Comparison of ENCODE assay signal across 24 cellular contexts in the genomic region with DNA sequence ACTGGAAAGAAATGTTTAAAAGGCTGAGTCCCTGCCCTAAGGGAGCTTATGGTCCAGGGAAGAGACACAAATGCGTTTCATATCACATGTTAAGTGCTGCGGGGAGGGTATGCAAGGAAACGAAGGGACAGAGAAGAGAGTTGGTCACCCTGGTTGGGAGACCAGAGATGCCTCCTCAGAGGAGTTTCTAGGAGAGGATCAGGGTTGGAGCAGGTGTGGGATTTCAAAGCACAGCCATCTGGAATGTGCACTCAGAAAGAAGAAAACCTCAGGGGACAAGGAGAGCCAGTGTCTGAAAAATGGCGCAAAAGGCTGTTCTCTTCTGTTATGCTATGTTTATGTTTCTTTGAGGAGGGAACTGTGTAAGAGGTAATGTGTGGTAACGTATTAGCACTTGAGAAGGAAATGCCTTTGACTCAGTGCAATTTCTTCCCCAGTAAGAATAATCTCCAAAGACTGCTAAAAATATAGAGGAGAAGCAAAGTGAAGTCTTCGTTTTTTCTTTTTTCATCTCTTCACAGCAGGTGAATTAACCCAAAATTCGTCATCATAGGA. TPM values are rescaled to one million over a fixed set of nuclear protein-coding genes. Genes with fewer than 3 reads are reported as not detected.
DNase-seq lines count a peak whose midpoint lies in the region; TF ChIP-seq lines count a peak whose summit lies in the region.
"Had no signal": no experiment of that assay in that cellular context is flagged by ENCODE, and none has a peak within 500 bp of the region (broad histone marks: within the 10 kb centered on the region; RNA-seq: fewer than 3 reads in every experiment).

No MANE protein-coding gene starts in this region.

- H2BK120ac ChIP-seq in mesenchymal stem cell (ENCODE audit: low read depth, low read length): peak overlapping the region; percentile 19

- DNase-seq in Calu3: no peak
- DNase-seq in adipocyte (ENCODE audit: low read depth): no peak
- peak; percentile 66 for DNase-seq in mesenchymal stem cell
- DNase-seq in germinal center (ENCODE audit: low spot score): no peak
- DNase-seq in HT-29 (ENCODE audit: low spot score): no peak
- DNase-seq in kidney tubule cell (ENCODE audit: low spot score): no peak
- DNase-seq: activated CD4-positive, alpha-beta T cell treated with anti-CD3 and anti-CD28 coated beads for 4 hours; anterior cingulate cortex; C1 segment of cervical spinal cord; DND-41; effector CD4-positive, alpha-beta T cell; head of caudate nucleus; NCI-H146; NCI-H2107; NCI-H510A treated with DMSO at 0.1 percent for 48 hours; right cardiac atrium; Right ventricle myocardium superior; stimulated activated CD4-positive, alpha-beta T cell treated with anti-CD3 and anti-CD28 coated beads, Interleukin-1b, Interleukin-23, amount 100 ng/mL, for 48 hours had no signal

- intact Hi-C loops in Calu3 (cut with micrococcal nuclease; ENCODE audit: unreplicated experiment): loop anchor here (10.0 kb wide), 1 partner anchor 51 kb away; a partner anchor contains a TSS

- no peaks in the 10 kb centered on the region for H3K36me3 Mint-ChIP-seq in Calu3 (ENCODE audit: insufficient read depth, unreplicated experiment)
- H3K36me3 Mint-ChIP-seq: activated naive CD4-positive, alpha-beta T cell treated with anti-CD3 and anti-CD28 coated beads, Interleukin-2, amount 50 U/mL, for 24 hours had no signal

- H4K91ac ChIP-seq in mesenchymal stem cell (ENCODE audit: low read length): no peak overlapping the region

- H2AK5ac ChIP-seq in mesenchymal stem cell (ENCODE audit: low read length, severe bottlenecking): no peak overlapping the region

- H3K4me3 Mint-ChIP-seq in Calu3 (ENCODE audit: low read depth, unreplicated experiment): peak overlapping the region; percentile 1
- H3K4me3 Mint-ChIP-seq: activated naive CD4-positive, alpha-beta T cell treated with anti-CD3 and anti-CD28 coated beads, Interleukin-2, amount 50 U/mL, for 24 hours; stimulated activated naive CD8-positive, alpha-beta T cell treated with anti-CD3 and anti-CD28 coated beads, Interleukin-15, Interleukin-2, amounts not matched to agents 100 ng/mL and 50 ng/mL, for 24 hours; T-helper 2 cell treated with Interferon-gamma antibody and Interleukin-4, amounts not matched to agents 5 μg/mL and 100 μg/mL, for 36 hours had no signal

- H3K9me3 ChIP-seq in HEK293 (ENCODE audit: control insufficient read depth, insufficient read depth, low read depth, low read length) (no peaks in the 10 kb centered on the region), adipocyte (ENCODE audit: control insufficient read depth, low read length) (no peaks in the 10 kb centered on the region), mesenchymal stem cell (ENCODE audit: control insufficient read depth, low read length) (no peaks in the 10 kb centered on the region)
- H3K9me3 ChIP-seq: thoracic aorta, vagina had no signal

- H2AFZ ChIP-seq in mesenchymal stem cell (ENCODE audit: low read depth, low read length): no peak overlapping the region

- peak overlapping the region in 1 of 2 experiments; percentile 58 for H3K18ac ChIP-seq in mesenchymal stem cell (ENCODE audit: low read depth in 1 of 2, low read length in 2 of 2)

- H3K79me1 ChIP-seq in mesenchymal stem cell (replicated peaks; ENCODE audit: low read length, poor library complexity, severe bottlenecking): no peaks in the 10 kb centered on the region

- CTCF ChIA-PET in Calu3 (lab: Charles Lee) (no interaction called here), HEK293 (lab: Yijun Ruan, JAX) (interaction anchor here (0.7 kb wide), 1 partner anchor 53 kb away, joined by 3 read pairs; no protein-coding TSS in a partner anchor)

- WGBS in mesenchymal stem cell: 61% methylated on average over 6 of the region's 7 CpGs

- H3K4me1 ChIP-seq in HEK293 (ENCODE audit: control insufficient read depth, insufficient read depth, low read length) (0 out of 2 replicates have a peak, but pooled peaks cover 3% of the 10 kb centered on the region), adipocyte (ENCODE audit: control insufficient read depth, insufficient read depth, low read length) (peaks cover 29% of the 10 kb centered on the region), mesenchymal stem cell (ENCODE audit: control insufficient read depth, insufficient read depth, low read depth, low read length) (peaks cover 3% of the 10 kb centered on the region)

- POLR2A ChIA-PET in HEK293 (lab: Yijun Ruan, JAX): no interaction called here

- no peaks in the 10 kb centered on the region for H3K9me3 Mint-ChIP-seq in Calu3 (ENCODE audit: low read depth, unreplicated experiment)
- H3K9me3 Mint-ChIP-seq: activated naive CD4-positive, alpha-beta T cell treated with anti-CD3 and anti-CD28 coated beads, Interleukin-2, amount 50 U/mL, for 24 hours; stimulated activated naive CD8-positive, alpha-beta T cell treated with anti-CD3 and anti-CD28 coated beads, Interleukin-15, Interleukin-2, amounts not matched to agents 100 ng/mL and 50 ng/mL, for 24 hours; T-helper 2 cell treated with Interferon-gamma antibody and Interleukin-4, amounts not matched to agents 5 μg/mL and 100 μg/mL, for 36 hours had no signal

- H2BK12ac ChIP-seq in mesenchymal stem cell (ENCODE audit: low read length in 2 of 2): peak overlapping the region in 1 of 2 experiments; percentile 90

- H2BK5ac ChIP-seq in mesenchymal stem cell (ENCODE audit: low read depth, low read length, poor library complexity, severe bottlenecking): no peak overlapping the region

- no peak overlapping the region for H3K27ac Mint-ChIP-seq in Calu3 (ENCODE audit: unreplicated experiment)
- H3K27ac Mint-ChIP-seq: activated naive CD4-positive, alpha-beta T cell treated with anti-CD3 and anti-CD28 coated beads, Interleukin-2, amount 50 U/mL, for 24 hours; stimulated activated naive CD8-positive, alpha-beta T cell treated with anti-CD3 and anti-CD28 coated beads, Interleukin-15, Interleukin-2, amounts not matched to agents 100 ng/mL and 50 ng/mL, for 24 hours; T-helper 2 cell treated with Interferon-gamma antibody and Interleukin-4, amounts not matched to agents 5 μg/mL and 100 μg/mL, for 36 hours had no signal

- TF ChIP-seq CTCF in Calu3 (IDR thresholded peaks at IDR 0.05; ENCODE audit: unreplicated experiment): no peak
- no peak for TF ChIP-seq CTCF in HEK293 (tag by site-specific recombination; IDR thresholded peaks at IDR 0.05)

- H3K27me3 Mint-ChIP-seq in Calu3 (ENCODE audit: unreplicated experiment): no peaks in the 10 kb centered on the region

- H3K36me3 ChIP-seq in HEK293 (ENCODE audit: control insufficient read depth in 2 of 2, insufficient read depth in 1 of 2, low read length in 2 of 2): no peaks in the 10 kb centered on the region
- no peaks in the 10 kb centered on the region for H3K36me3 ChIP-seq in adipocyte (ENCODE audit: control insufficient read depth, insufficient read depth, low read length, severe bottlenecking)
- H3K36me3 ChIP-seq in mesenchymal stem cell (ENCODE audit: control insufficient read depth in 1 of 2, insufficient read depth in 2 of 2, low read depth in 1 of 2, low read length in 2 of 2): no peaks in the 10 kb centered on the region
- H3K36me3 ChIP-seq: thoracic aorta, vagina had no signal

- no TSS peak for BruUV-seq in Calu3 (replicated peaks; lab: Mats Ljungman, UMichigan)

- H3K4ac ChIP-seq in mesenchymal stem cell (ENCODE audit: low read depth in 1 of 2, low read length in 2 of 2): no peak overlapping the region

- no peak overlapping the region for H4K8ac ChIP-seq in mesenchymal stem cell (ENCODE audit: low read length)

- no peak overlapping the region for H3K14ac ChIP-seq in mesenchymal stem cell (ENCODE audit: low read length in 2 of 2)

- no peak overlapping the region for H3K9ac ChIP-seq in adipocyte (ENCODE audit: low read length)
- no peak overlapping the region for H3K9ac ChIP-seq in mesenchymal stem cell (ENCODE audit: low read length)

- H3K4me3 ChIP-seq in HEK293 (ENCODE audit: low read depth, low read length) (no peak overlapping the region), adipocyte (ENCODE audit: low read length) (peak overlapping the region; percentile 47), mesenchymal stem cell (ENCODE audit: insufficient read depth in 1 of 2, low read depth in 1 of 2, low read length in 2 of 2) (no peak overlapping the region)
- H3K4me3 ChIP-seq: thoracic aorta, vagina had no signal

- H3K27me3 ChIP-seq in adipocyte (replicated peaks; ENCODE audit: control insufficient read depth, insufficient read depth, low read length) (no peaks in the 10 kb centered on the region), mesenchymal stem cell (ENCODE audit: control insufficient read depth in 1 of 2, insufficient read depth in 1 of 2, low read length in 2 of 2) (peaks cover 0 to 13% of the 10 kb centered on the region in 2 experiments)
- H3K27me3 ChIP-seq: vagina had no signal

- H3K4me2 ChIP-seq in mesenchymal stem cell (ENCODE audit: low read length, poor library complexity, severe bottlenecking): no peak overlapping the region

- H3K27ac ChIP-seq in HEK293 (ENCODE audit: extremely low read depth, low read depth, low read length): no peak overlapping the region
- H3K27ac ChIP-seq in mesenchymal stem cell (ENCODE audit: low read length, poor library complexity, severe bottlenecking): no peak overlapping the region
- H3K27ac ChIP-seq: thoracic aorta, vagina had no signal

- no peak overlapping the region for H3K23ac ChIP-seq in mesenchymal stem cell (ENCODE audit: low read length in 2 of 2)

- no peak overlapping the region for H2BK15ac ChIP-seq in mesenchymal stem cell (ENCODE audit: low read depth, poor library complexity, severe bottlenecking)

- peaks cover 18% of the 10 kb centered on the region for H3K4me1 Mint-ChIP-seq in Calu3 (ENCODE audit: low read depth, unreplicated experiment)

TF ChIP-seq in HEK293, 187 proteins besides CTCF, POLR2A, EP300 and RAD21:
- TF ChIP-seq OVOL3 (tag by site-specific recombination; IDR thresholded peaks at IDR 0.05) (no peak), TRIM28 (IDR thresholded peaks at IDR 0.05; ENCODE audit: borderline replicate concordance, low read length) (peak; percentile 53; the same call in 1 of the 2 replicates)

RNA-seq across cellular contexts. Expression of a gene that starts 46.9 kb away (rescaled TPM):
- total RNA-seq in Calu3 (2022): 22.6 and 26.4 TPM in 2 replicates
- 41.2 TPM for polyA plus RNA-seq in mesenchymal stem cell (2013, experiment 1 of 2)
- polyA plus RNA-seq in mesenchymal stem cell (2013, experiment 2 of 2): 43.6 TPM
- 33.4 and 34.9 TPM in 2 replicates for total RNA-seq in HT-29 (2014; rRNA removed; shearing (Covaris generic))
